In the genomic region with DNA sequence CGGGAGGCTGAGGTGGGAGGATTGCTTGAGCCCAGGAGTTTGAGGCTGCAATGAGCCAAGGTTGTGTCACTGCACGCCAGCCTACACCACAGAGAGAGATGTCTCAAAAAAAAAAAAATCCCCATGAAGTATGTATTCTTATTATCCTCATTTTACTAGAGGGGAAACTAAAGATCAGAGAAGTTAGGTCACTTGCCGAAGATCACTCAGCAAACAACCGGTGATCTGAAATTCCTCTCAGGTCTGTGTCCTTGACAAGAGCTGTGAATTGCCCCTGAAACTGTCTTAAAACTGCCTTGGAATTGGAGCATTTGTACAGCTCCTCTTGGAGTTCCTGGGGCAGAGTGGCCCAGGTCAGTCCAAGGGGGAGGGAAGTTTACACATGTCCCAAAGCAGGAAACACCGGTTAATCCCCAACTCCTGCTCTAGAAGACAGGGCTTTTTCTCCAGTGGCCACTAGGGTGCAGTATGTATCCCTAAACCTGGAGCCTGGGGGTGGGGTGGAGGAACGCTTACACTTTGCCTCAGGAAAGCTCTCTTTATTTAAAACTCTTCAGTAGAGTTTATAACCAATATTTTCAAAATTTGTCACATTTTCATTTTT, we compare ENCODE assay signal across 8 cellular contexts. TPM values are rescaled to one million over a fixed set of nuclear protein-coding genes. Genes with fewer than 3 reads are reported as not detected.
DNase-seq lines count a peak whose midpoint lies in the region; ATAC-seq and TF ChIP-seq lines count a peak whose summit lies in the region.

No MANE protein-coding gene starts in this region.

- H2AFZ ChIP-seq in fibroblast of lung (ENCODE audit: low read length), result no peak overlapping the region

- peak; percentile 80 to 85 for ATAC-seq in activated T-cell treated with anti-CD3 and anti-CD28 coated beads, Interleukin-2, amount 50 U/mL, for 4 hours
- ATAC-seq in natural killer cell treated with Interleukin-12 subunit alpha and Interleukin-12 subunit beta and Interleukin-15 and Interleukin-18, amount 100 ng/mL, for 72 hours, result peak; percentile 70 to 80
- peak; percentile 81 to 87 for ATAC-seq in stimulated activated naive B cell treated with anti-CD40 and anti-IgM and Interleukin-4, amounts not matched to agents 10 μg/mL and 1 μg/mL and 100 μg/mL, for 72 hours (replicated peaks)

- peaks cover 9% of the 10 kb centered on the region for H3K36me3 ChIP-seq in fibroblast of lung (ENCODE audit: control insufficient read depth, insufficient read depth, low read length)

- TF ChIP-seq CTCF in fibroblast of lung (conservative IDR thresholded peaks at IDR 0.05 in 1 of 2, IDR thresholded peaks at IDR 0.05 in 1 of 2; ENCODE audit: low read depth in 1 of 2, low read length in 2 of 2), result peak; percentile 94

- peak; percentile 69 to 73 for DNase-seq in NCI-H524 (lab: John Stamatoyannopoulos, UW)
- DNase-seq in NCI-H524 treated with DMSO at 0.1 percent for 48 hours (lab: John Stamatoyannopoulos, UW), result no peak
- DNase-seq in HS-5 (ENCODE audit: low read depth), result peak; percentile 28
- peak; percentile 80 for DNase-seq in OCI-M1 (lab: John Stamatoyannopoulos, UW)
- peak; percentile 60 for DNase-seq in activated T-cell treated with anti-CD3 and anti-CD28 coated beads, Interleukin-2, amount 50 U/mL, for 4 hours
- peak; percentile 62 to 84 for DNase-seq in fibroblast of lung (ENCODE audit: low read depth in 2 of 2)
- peak; percentile 74 for DNase-seq in natural killer cell treated with Interleukin-12 subunit alpha and Interleukin-12 subunit beta and Interleukin-15 and Interleukin-18, amount 100 ng/mL, for 72 hours (ENCODE audit: low spot score)
- peak; percentile 36 for DNase-seq in stimulated activated naive B cell treated with anti-CD40 and anti-IgM and Interleukin-4, amounts not matched to agents 10 μg/mL and 1 μg/mL and 100 μg/mL, for 72 hours

- no peaks in the 10 kb centered on the region for H3K4me1 ChIP-seq in fibroblast of lung (ENCODE audit: control insufficient read depth, extremely low read depth, insufficient read depth, low read length)

- peak overlapping the region; percentile 26 for H3K4me3 Mint-ChIP-seq in activated T-cell treated with anti-CD3 and anti-CD28 coated beads, Interleukin-2, amount 50 U/mL, for 4 hours
- no peak overlapping the region for H3K4me3 Mint-ChIP-seq in natural killer cell treated with Interleukin-12 subunit alpha and Interleukin-12 subunit beta and Interleukin-15 and Interleukin-18, amount 100 ng/mL, for 72 hours
- no peak overlapping the region for H3K4me3 Mint-ChIP-seq in stimulated activated naive B cell treated with anti-CD40 and anti-IgM and Interleukin-4, amounts not matched to agents 10 μg/mL and 1 μg/mL and 100 μg/mL, for 72 hours

- H3K27ac Mint-ChIP-seq in natural killer cell treated with Interleukin-12 subunit alpha and Interleukin-12 subunit beta and Interleukin-15 and Interleukin-18, amount 100 ng/mL, for 72 hours, result no peak overlapping the region
- no peak overlapping the region for H3K27ac Mint-ChIP-seq in stimulated activated naive B cell treated with anti-CD40 and anti-IgM and Interleukin-4, amounts not matched to agents 10 μg/mL and 1 μg/mL and 100 μg/mL, for 72 hours

- H3K27me3 ChIP-seq in fibroblast of lung (ENCODE audit: control insufficient read depth, insufficient read depth, low read length), result no peaks in the 10 kb centered on the region

- H3K9me3 ChIP-seq in fibroblast of lung (ENCODE audit: control insufficient read depth, insufficient read depth, low read depth, low read length), result no peaks in the 10 kb centered on the region

- H3K9me3 Mint-ChIP-seq in activated T-cell treated with anti-CD3 and anti-CD28 coated beads, Interleukin-2, amount 50 U/mL, for 4 hours, result no peaks in the 10 kb centered on the region
- no peaks in the 10 kb centered on the region for H3K9me3 Mint-ChIP-seq in natural killer cell treated with Interleukin-12 subunit alpha and Interleukin-12 subunit beta and Interleukin-15 and Interleukin-18, amount 100 ng/mL, for 72 hours
- H3K9me3 Mint-ChIP-seq in stimulated activated naive B cell treated with anti-CD40 and anti-IgM and Interleukin-4, amounts not matched to agents 10 μg/mL and 1 μg/mL and 100 μg/mL, for 72 hours, result no peaks in the 10 kb centered on the region

- peak overlapping the region; percentile 51 for H3K4me2 ChIP-seq in fibroblast of lung (ENCODE audit: extremely low read depth, insufficient read depth, low read length)

- no peaks in the 10 kb centered on the region for H3K79me2 ChIP-seq in fibroblast of lung (ENCODE audit: control insufficient read depth, insufficient read depth, low read length)

- no peak overlapping the region for H3K27ac ChIP-seq in fibroblast of lung (ENCODE audit: insufficient read depth, low read length)

- no peak overlapping the region for H3K4me3 ChIP-seq in fibroblast of lung (replicated peaks in 1 of 4; ENCODE audit: control extremely low read depth in 1 of 4, insufficient read depth in 1 of 4, low read depth in 3 of 4, low read length in 4 of 4)

- no peaks in the 10 kb centered on the region for H4K20me1 ChIP-seq in fibroblast of lung (ENCODE audit: control insufficient read depth, extremely low read depth, insufficient read depth, low read length)

- peaks cover 13% of the 10 kb centered on the region for H3K36me3 Mint-ChIP-seq in activated T-cell treated with anti-CD3 and anti-CD28 coated beads, Interleukin-2, amount 50 U/mL, for 4 hours (ENCODE audit: insufficient read depth)
- H3K36me3 Mint-ChIP-seq in natural killer cell treated with Interleukin-12 subunit alpha and Interleukin-12 subunit beta and Interleukin-15 and Interleukin-18, amount 100 ng/mL, for 72 hours, result peaks cover 6% of the 10 kb centered on the region
- H3K36me3 Mint-ChIP-seq in stimulated activated naive B cell treated with anti-CD40 and anti-IgM and Interleukin-4, amounts not matched to agents 10 μg/mL and 1 μg/mL and 100 μg/mL, for 72 hours, result peaks cover 7 to 36% of the 10 kb centered on the region in 2 donors

- no peaks in the 10 kb centered on the region for H3K27me3 Mint-ChIP-seq in activated T-cell treated with anti-CD3 and anti-CD28 coated beads, Interleukin-2, amount 50 U/mL, for 4 hours (ENCODE audit: low read depth)
- H3K27me3 Mint-ChIP-seq in natural killer cell treated with Interleukin-12 subunit alpha and Interleukin-12 subunit beta and Interleukin-15 and Interleukin-18, amount 100 ng/mL, for 72 hours, result no peaks in the 10 kb centered on the region
- no peaks in the 10 kb centered on the region for H3K27me3 Mint-ChIP-seq in stimulated activated naive B cell treated with anti-CD40 and anti-IgM and Interleukin-4, amounts not matched to agents 10 μg/mL and 1 μg/mL and 100 μg/mL, for 72 hours

- no peak overlapping the region for H3K9ac ChIP-seq in fibroblast of lung (ENCODE audit: insufficient read depth, low read length)

- H3K4me1 Mint-ChIP-seq in activated T-cell treated with anti-CD3 and anti-CD28 coated beads, Interleukin-2, amount 50 U/mL, for 4 hours (ENCODE audit: low read depth), result peaks cover 8% of the 10 kb centered on the region
- H3K4me1 Mint-ChIP-seq in natural killer cell treated with Interleukin-12 subunit alpha and Interleukin-12 subunit beta and Interleukin-15 and Interleukin-18, amount 100 ng/mL, for 72 hours (ENCODE audit: low read depth in 2 of 2), result peaks cover 0 to 5% of the 10 kb centered on the region in 2 donors
- H3K4me1 Mint-ChIP-seq in stimulated activated naive B cell treated with anti-CD40 and anti-IgM and Interleukin-4, amounts not matched to agents 10 μg/mL and 1 μg/mL and 100 μg/mL, for 72 hours, result peaks cover 7 to 9% of the 10 kb centered on the region in 2 donors

RNA-seq across cellular contexts. Expression of gene AQP7, which starts 27.6 kb away (rescaled TPM):
- total RNA-seq in activated T-cell treated with anti-CD3 and anti-CD28 coated beads, Interleukin-2, amount 50 U/mL, for 4 hours, result not detected
- 0.26 and 0.83 TPM in 2 replicates for total RNA-seq in fibroblast of lung
- polyA plus RNA-seq in fibroblast of lung, result 0.05 and 0.09 TPM in 2 replicates
- polyA plus RNA-seq in fibroblast of lung (2012), result 0.22 TPM in 1 of 2 replicates, not detected in the other
- not detected in 2 replicates for polyA minus RNA-seq in fibroblast of lung (ENCODE audit: low replicate concordance)
- total RNA-seq in natural killer cell treated with Interleukin-12 subunit alpha and Interleukin-12 subunit beta and Interleukin-15 and Interleukin-18, amount 100 ng/mL, for 72 hours, result not detected
